In genomic region chr7:28191751-28192150, GRCh38 we compare ENCODE assay signal across 21 cellular contexts.
"Had no signal": no experiment of that assay in that cellular context is flagged by ENCODE, and none has a peak within 500 bp of the region (broad histone marks: within the 10 kb centered on the region; RNA-seq: fewer than 3 reads in every experiment).

No MANE protein-coding gene starts in this region.

- H3K9me3 ChIP-seq: colonic mucosa, right lobe of liver, tibial artery had no signal

- H3K27ac ChIP-seq: colonic mucosa, dorsolateral prefrontal cortex, neural progenitor cell, right lobe of liver, skin epidermis, tibial artery had no signal

- H3K9ac ChIP-seq: neural progenitor cell had no signal

- H3K27me3 ChIP-seq: colonic mucosa, dorsolateral prefrontal cortex, neural progenitor cell, right lobe of liver, tibial artery had no signal

- H3K36me3 Mint-ChIP-seq: activated naive CD8-positive, alpha-beta T cell treated with anti-CD3 and anti-CD28 coated beads, Interleukin-2, amount 10 ng/mL, durations not matched to agents 7 days and 5 days; naive thymus-derived CD8-positive, alpha-beta T cell; neural progenitor cell; stimulated activated effector memory CD8-positive, alpha-beta T cell treated with anti-CD3 and anti-CD28 coated beads, Interleukin-12 subunit alpha, Interleukin-12 subunit beta, amount 100 ng/mL, for 72 hours had no signal

- DNase-seq: activated CD4-positive, alpha-beta T cell treated with anti-CD3 and anti-CD28 coated beads, Interleukin-2, amount 50 U/mL, for 48 hours; activated naive CD4-positive, alpha-beta T cell treated with Interleukin-2 at 50 U/mL for 16 hours; activated naive CD8-positive, alpha-beta T cell treated with anti-CD3 and anti-CD28 coated beads, Interleukin-2, amount 10 ng/mL, durations not matched to agents 7 days and 5 days; activated T-cell treated with anti-CD3 and anti-CD28 coated beads, Interleukin-2, amount 50 U/mL, for 48 hours; amygdala; colonic mucosa; dorsolateral prefrontal cortex; effector memory CD8-positive, alpha-beta T cell; foreskin melanocyte; glutamatergic neuron; hippocampal formation; naive thymus-derived CD8-positive, alpha-beta T cell; posterior cingulate gyrus; right lobe of liver; stimulated activated CD4-positive, alpha-beta T cell treated with anti-CD3 and anti-CD28 coated beads, Interleukin-2, amount 100 ng/mL, for 24 hours; stimulated activated naive CD8-positive, alpha-beta T cell treated with anti-CD3 and anti-CD28 coated beads, Interleukin-15, amount 100 ng/mL, for 72 hours; tibial artery had no signal

- H3K4me2 ChIP-seq: neural progenitor cell had no signal

- H3K36me3 ChIP-seq: colonic mucosa, neural progenitor cell, right lobe of liver, tibial artery had no signal

- H3K9me3 Mint-ChIP-seq: activated naive CD8-positive, alpha-beta T cell treated with anti-CD3 and anti-CD28 coated beads, Interleukin-2, amount 10 ng/mL, durations not matched to agents 7 days and 5 days; effector memory CD8-positive, alpha-beta T cell; naive thymus-derived CD8-positive, alpha-beta T cell; neural progenitor cell; stimulated activated effector memory CD8-positive, alpha-beta T cell treated with anti-CD3 and anti-CD28 coated beads, Interleukin-12 subunit alpha, Interleukin-12 subunit beta, amount 100 ng/mL, for 72 hours; stimulated activated naive CD8-positive, alpha-beta T cell treated with anti-CD3 and anti-CD28 coated beads, Interleukin-15, amount 100 ng/mL, for 72 hours had no signal

- H2AFZ ChIP-seq: neural progenitor cell had no signal

- H3K27ac Mint-ChIP-seq: activated naive CD8-positive, alpha-beta T cell treated with anti-CD3 and anti-CD28 coated beads, Interleukin-2, amount 10 ng/mL, durations not matched to agents 7 days and 5 days; effector memory CD8-positive, alpha-beta T cell; naive thymus-derived CD8-positive, alpha-beta T cell; neural progenitor cell; stimulated activated effector memory CD8-positive, alpha-beta T cell treated with anti-CD3 and anti-CD28 coated beads, Interleukin-12 subunit alpha, Interleukin-12 subunit beta, amount 100 ng/mL, for 72 hours; stimulated activated naive CD8-positive, alpha-beta T cell treated with anti-CD3 and anti-CD28 coated beads, Interleukin-15, amount 100 ng/mL, for 72 hours had no signal

- H3K4me1 ChIP-seq: colonic mucosa, neural progenitor cell, right lobe of liver, tibial artery had no signal

- H3K4me3 Mint-ChIP-seq: activated naive CD8-positive, alpha-beta T cell treated with anti-CD3 and anti-CD28 coated beads, Interleukin-2, amount 10 ng/mL, durations not matched to agents 7 days and 5 days; effector memory CD8-positive, alpha-beta T cell; naive thymus-derived CD8-positive, alpha-beta T cell; neural progenitor cell; stimulated activated effector memory CD8-positive, alpha-beta T cell treated with anti-CD3 and anti-CD28 coated beads, Interleukin-12 subunit alpha, Interleukin-12 subunit beta, amount 100 ng/mL, for 72 hours; stimulated activated naive CD8-positive, alpha-beta T cell treated with anti-CD3 and anti-CD28 coated beads, Interleukin-15, amount 100 ng/mL, for 72 hours had no signal

- ATAC-seq: effector memory CD8-positive, alpha-beta T cell; esophagus mucosa; naive thymus-derived CD8-positive, alpha-beta T cell; right lobe of liver; stimulated activated effector memory CD8-positive, alpha-beta T cell treated with anti-CD3 and anti-CD28 coated beads, Interleukin-12 subunit alpha, Interleukin-12 subunit beta, amount 100 ng/mL, for 72 hours; stimulated activated naive CD8-positive, alpha-beta T cell treated with anti-CD3 and anti-CD28 coated beads, Interleukin-15, amount 100 ng/mL, for 72 hours had no signal

- H3K4me3 ChIP-seq: colonic mucosa, dorsolateral prefrontal cortex, neural progenitor cell, right lobe of liver, skin epidermis, tibial artery had no signal
